In genomic region chr11:111604392-111605009, GRCh38 we compare ENCODE assay signal across 8 cellular contexts. TPM values are rescaled to one million over a fixed set of nuclear protein-coding genes. Genes with fewer than 3 reads are reported as not detected.
A peak's percentile ranks its signal among the peaks of the same experiment; 100 is the strongest.
DNase-seq lines count a peak whose midpoint lies in the region; ATAC-seq, FAIRE-seq and TF ChIP-seq lines count a peak whose summit lies in the region.

No MANE protein-coding gene starts in this region.

- TF ChIP-seq EP300 in GM12878 (IDR thresholded peaks at IDR 0.05; ENCODE audit: borderline replicate concordance in 1 of 2, control insufficient read depth in 1 of 2, low read depth in 2 of 2, low read length in 2 of 2), result no peak
- no peak for TF ChIP-seq EP300 in suprapubic skin (IDR thresholded peaks at IDR 0.05)

- no peaks in the 10 kb centered on the region for H3K9me2 ChIP-seq in GM23248 (ENCODE audit: insufficient read depth)

- dilution Hi-C loops in keratinocyte (cut with MboI; ENCODE audit: extremely low pct_ligation_motif_present, low sequenced_read_pairs), result no loop called here

- TF ChIP-seq POLR2A in GM12878 (IDR thresholded peaks at IDR 0.05; ENCODE audit: low read depth, low read length) (no peak), suprapubic skin (IDR thresholded peaks at IDR 0.05) (no peak)

- RAD21 ChIA-PET in GM12878 (lab: Charles Lee; ENCODE audit: unreplicated experiment), result interaction anchor here (0.6 to 5.3 kb wide), 29 partner anchors 10 to 266 kb away, joined by 3 to 90 read pairs (median 5); partner anchors contain the start of gene PPP2R1B

- peak overlapping the region; percentile 96 for H3K4me2 ChIP-seq in GM23248 (ENCODE audit: unreplicated experiment)
- H3K4me2 ChIP-seq in GM12878 (ENCODE audit: control insufficient read depth, insufficient read depth), result peak overlapping the region; percentile 95
- peak overlapping the region; percentile 83 for H3K4me2 ChIP-seq in keratinocyte (ENCODE audit: control insufficient read depth, extremely low read depth, insufficient read depth, low read depth, low read length)

- SMC1A ChIA-PET in GM12878 (lab: Charles Lee; ENCODE audit: uncharacterized antibody, unreplicated experiment), result interaction anchor here (0.7 to 3.0 kb wide), 40 partner anchors 10 to 251 kb away, joined by 3 to 74 read pairs (median 4); partner anchors contain the start of gene PPP2R1B

- TF ChIP-seq RAD21 in GM12878 (IDR thresholded peaks at IDR 0.05; ENCODE audit: insufficient read depth, low read depth, low read length), result peak; percentile 65

- intact Hi-C loops in GM12878 (cut with micrococcal nuclease; ENCODE audit: unreplicated experiment), result loop anchor here (5.0 to 10.0 kb wide), 2 partner anchors 113 to 380 kb away; no protein-coding TSS in a partner anchor

- CTCF ChIA-PET in GM12878 (lab: Yijun Ruan, JAX), result interaction anchor here (0.6 to 7.1 kb wide), 51 partner anchors 9 to 322 kb away, joined by 3 to 174 read pairs (median 4); partner anchors contain the start of genes ALG9 and PPP2R1B

- H3K4me1 ChIP-seq in GM23248 (ENCODE audit: insufficient read depth) (peaks cover 38% of the 10 kb centered on the region), GM12878 (ENCODE audit: control insufficient read depth, insufficient read depth, low read length) (peaks cover 13% of the 10 kb centered on the region), keratinocyte (ENCODE audit: control insufficient read depth, extremely low read depth, insufficient read depth, low read length) (peaks cover 20% of the 10 kb centered on the region), suprapubic skin (peaks cover 22% of the 10 kb centered on the region)

- ATAC-seq in GM12878, result peak; percentile 19
- ATAC-seq in HG03521 (IDR thresholded peaks at IDR 0.05; ENCODE audit: unreplicated experiment), result no peak

- H3K27ac ChIP-seq in C4-2B, result no peak overlapping the region
- H3K27ac ChIP-seq in GM23248, result no peak overlapping the region; the same call in 1 of the 2 replicates
- no peak overlapping the region for H3K27ac ChIP-seq in GM12878 (ENCODE audit: control insufficient read depth, insufficient read depth)
- H3K27ac ChIP-seq in keratinocyte (ENCODE audit: control insufficient read depth, insufficient read depth, low read length), result no peak overlapping the region
- H3K27ac ChIP-seq in suprapubic skin, result no peak overlapping the region

- H2AFZ ChIP-seq in GM23248 (no peak overlapping the region), GM12878 (ENCODE audit: control insufficient read depth, low read depth, low read length) (no peak overlapping the region; the same call in 1 of the 2 replicates), keratinocyte (ENCODE audit: control insufficient read depth, low read length) (no peak overlapping the region)

- H3K79me2 ChIP-seq in GM23248 (ENCODE audit: insufficient read depth) (peaks cover 70% of the 10 kb centered on the region), GM12878 (ENCODE audit: control insufficient read depth, insufficient read depth, low read length) (peaks cover 37% of the 10 kb centered on the region), keratinocyte (ENCODE audit: control insufficient read depth, insufficient read depth, low read length) (peaks cover 61% of the 10 kb centered on the region)

- TF ChIP-seq CTCF in C4-2B (conservative IDR thresholded peaks at IDR 0.05), result peak; percentile 85
- peak; percentile 53 to 63 (median 62) for TF ChIP-seq CTCF in GM12878 (IDR thresholded peaks at IDR 0.05 in 2 of 3, conservative IDR thresholded peaks at IDR 0.05 in 1 of 3; ENCODE audit: control insufficient read depth in 2 of 3, extremely low read depth in 1 of 3, insufficient read depth in 1 of 3, low read depth in 3 of 3, low read length in 3 of 3)
- TF ChIP-seq CTCF in keratinocyte (optimal IDR thresholded peaks at IDR 0.05 in 1 of 3, IDR thresholded peaks at IDR 0.05 in 1 of 3, conservative IDR thresholded peaks at IDR 0.05 in 1 of 3; ENCODE audit: extremely low read depth in 1 of 3, insufficient read depth in 2 of 3, low read length in 3 of 3), result peak; percentile 41 to 55 (median 50)
- peak; percentile 37 to 43 for TF ChIP-seq CTCF in suprapubic skin (IDR thresholded peaks at IDR 0.05)

- no peaks in the 10 kb centered on the region; the same call in 1 of the 2 replicates for H3K36me3 ChIP-seq in GM23248 (ENCODE audit: low read depth)
- no peaks in the 10 kb centered on the region for H3K36me3 ChIP-seq in GM12878 (ENCODE audit: control insufficient read depth in 2 of 2, insufficient read depth in 2 of 2, low read length in 1 of 2)
- H3K36me3 ChIP-seq in keratinocyte (ENCODE audit: control insufficient read depth in 2 of 2, extremely low read depth in 1 of 2, insufficient read depth in 2 of 2, low read length in 2 of 2), result no peaks in the 10 kb centered on the region
- H3K36me3 ChIP-seq in suprapubic skin, result no peaks in the 10 kb centered on the region

- peaks cover 15% of the 10 kb centered on the region; the same call in 1 of the 2 replicates for H3F3A ChIP-seq in GM23248 (ENCODE audit: insufficient read depth)

- H3K9ac ChIP-seq in GM23248 (peak overlapping the region; percentile 94), GM12878 (ENCODE audit: control insufficient read depth, insufficient read depth, low read length) (no peak overlapping the region), keratinocyte (ENCODE audit: control insufficient read depth, extremely low read depth, insufficient read depth, low read length) (peak overlapping the region; percentile 28)

- H3K9me3 ChIP-seq in GM23248 (ENCODE audit: low read depth) (no peaks in the 10 kb centered on the region), GM12878 (replicated peaks; ENCODE audit: control insufficient read depth, insufficient read depth, low read length) (no peaks in the 10 kb centered on the region; the same call in 2 of the 3 replicates), keratinocyte (ENCODE audit: control insufficient read depth, low read depth, low read length) (no peaks in the 10 kb centered on the region), suprapubic skin (no peaks in the 10 kb centered on the region)

- FAIRE-seq in GM12878 (lab: Jason Lieb, UNC) (peak; percentile 73), keratinocyte (lab: Jason Lieb, UNC) (no peak)

- DNase-seq in GM23248 (peak; percentile 70), NCI-H526 treated with DMSO at 0.1 percent for 48 hours (lab: John Stamatoyannopoulos, UW) (peak; percentile 80), GM12878 (ENCODE audit: low read depth, low spot score) (peak; percentile 23), keratinocyte (ENCODE audit: low read depth, low spot score) (no peak), suprapubic skin (ENCODE audit: low spot score in 2 of 2) (no peak)
- DNase-seq in stimulated activated CD4-positive, alpha-beta T cell treated with anti-CD3 and anti-CD28 coated beads, Interleukin-2, amount 100 ng/mL, for 48 hours, result no peak

- no peaks in the 10 kb centered on the region for H3K9me1 ChIP-seq in keratinocyte (ENCODE audit: control insufficient read depth, extremely low read depth, insufficient read depth, low read length)

- in situ Hi-C loops in GM23248 (cut with MboI) (no loop called here), GM12878 (cut with MboI) (loop anchor here (5.0 kb wide), 2 partner anchors 173 to 238 kb away; no protein-coding TSS in a partner anchor)

- 17 to 20% methylated on average over 9 of the region's 9 CpGs for WGBS in GM23248 (ENCODE audit: low coverage in 1 of 2, low lambda C conversion rate in 2 of 2, missing lambda C conversion rate in 2 of 2), 2 experiments
- 46% methylated on average over 9 of the region's 9 CpGs for WGBS in GM12878 (ENCODE audit: insufficient coverage, insufficient replicate concordance, low lambda C conversion rate, missing lambda C conversion rate)
- WGBS in suprapubic skin, result 30% methylated on average over 9 of the region's 9 CpGs

- H4K20me1 ChIP-seq in GM23248 (ENCODE audit: insufficient read depth) (peaks cover 4% of the 10 kb centered on the region; the same call in 1 of the 2 replicates), GM12878 (ENCODE audit: control insufficient read depth, insufficient read depth) (no peaks in the 10 kb centered on the region), keratinocyte (ENCODE audit: control insufficient read depth, extremely low read depth, insufficient read depth, low read length) (no peaks in the 10 kb centered on the region)

- POLR2A ChIA-PET in GM12878 (lab: Charles Lee), result interaction anchor here (1.0 to 2.8 kb wide), 6 partner anchors 90 to 238 kb away, joined by 3 to 36 read pairs (median 4); partner anchors contain the start of gene PPP2R1B

- H3K4me3 ChIP-seq in GM23248 (peak overlapping the region; percentile 84), GM12878 (peak overlapping the region; percentile 93), keratinocyte (ENCODE audit: control insufficient read depth in 2 of 3, extremely low read depth in 1 of 3, insufficient read depth in 2 of 3, low read depth in 1 of 3, low read length in 3 of 3) (peak overlapping the region in 2 of 3 experiments; percentile 87 to 92), suprapubic skin (peak overlapping the region; percentile 94)

- no peaks in the 10 kb centered on the region for H3K27me3 ChIP-seq in GM23248 (replicated peaks; ENCODE audit: insufficient read depth)
- H3K27me3 ChIP-seq in GM12878 (replicated peaks in 1 of 2; ENCODE audit: control insufficient read depth in 2 of 2, insufficient read depth in 2 of 2, low read length in 1 of 2), result no peaks in the 10 kb centered on the region
- no peaks in the 10 kb centered on the region for H3K27me3 ChIP-seq in keratinocyte (ENCODE audit: control insufficient read depth, extremely low read depth, insufficient read depth, low read length)
- no peaks in the 10 kb centered on the region for H3K27me3 ChIP-seq in suprapubic skin

- BruUV-seq in GM12878 (replicated peaks; lab: Mats Ljungman, UMichigan), result no TSS peak

RNA-seq across cellular contexts. Expression of gene SIK2, which starts 2.3 kb away (rescaled TPM):
- total RNA-seq in GM23248 (2014; rRNA removed; shearing (Covaris generic)), result 14.7 and 14.8 TPM in 2 replicates
- polyA plus RNA-seq in GM23248 (2016; fragmentation: Nextera tagmentation; extraction: Ambion mirVana), result 5.9 and 6.2 TPM in 2 replicates
- total RNA-seq in GM12878 (2013; cell fraction: nucleolus; rRNA removed), result 10.2 and 10.8 TPM in 2 replicates
- 4.7 TPM in 2 replicates for total RNA-seq in GM12878 (2014; rRNA removed)
- 3.5 and 3.7 TPM in 2 replicates for total RNA-seq in GM12878 (2014; rRNA removed; fragmentation: Illumina TruSeq; extraction: Trizol)
- 9.1 and 12.1 TPM in 2 replicates for total RNA-seq in GM12878 (2021)
- 3.4 TPM for polyA plus RNA-seq in GM12878 (2011; ENCODE audit: low read depth)
- polyA plus RNA-seq in GM12878 (2011; rRNA removed), result 5.3 and 14.2 TPM in 2 replicates
- 6.9 and 11.5 TPM in 2 replicates for polyA plus RNA-seq in GM12878 (2011; cell fraction: cytosol; rRNA removed)
- polyA plus RNA-seq in GM12878 (2011; cell fraction: nucleus; rRNA removed), result 9.7 and 12.5 TPM in 2 replicates
- 4.9 and 5.9 TPM in 2 replicates for polyA plus RNA-seq in GM12878 (2012)
- polyA plus RNA-seq in GM12878 (2014; fragmentation: Illumina TruSeq; extraction: Trizol), result 5.1 and 9.1 TPM in 2 replicates
- polyA plus RNA-seq in GM12878 (2014; fragmentation: Nextera tagmentation; extraction: Ambion mirVana), result 1 to 10 TPM in 1 of 2 experiments, under 1 TPM in 1; 0.97 to 1.1 TPM
- polyA plus RNA-seq in GM12878 (2014; rRNA removed), result 4.2 TPM in 2 replicates
- polyA plus RNA-seq in GM12878 (2016; fragmentation: Nextera tagmentation; extraction: Ambion mirVana), result 1 to 10 TPM; 4.0 to 5.5 TPM
- polyA minus RNA-seq in GM12878 (2011; rRNA and poly(A)+ RNA removed), result 9.8 and 15.1 TPM in 2 replicates
- polyA minus RNA-seq in GM12878 (2011; cell fraction: cytosol; rRNA and poly(A)+ RNA removed), result 3.5 and 4.2 TPM in 2 replicates
- polyA minus RNA-seq in GM12878 (2011; cell fraction: nucleus; rRNA and poly(A)+ RNA removed), result 4.7 and 7.8 TPM in 2 replicates
- 10.0 to 12.2 TPM (median 11.9 TPM) in 3 replicates for polyA plus RNA-seq in keratinocyte
- 2.3 TPM for polyA plus RNA-seq in keratinocyte (2011; ENCODE audit: low read depth)
- polyA plus RNA-seq in keratinocyte (2011; cell fraction: cytosol; rRNA removed), result 6.7 and 10.2 TPM in 2 replicates
- polyA plus RNA-seq in keratinocyte (2011; cell fraction: nucleus; rRNA removed), result 18.1 and 19.3 TPM in 2 replicates
- polyA plus RNA-seq in keratinocyte (2012; ENCODE audit: low replicate concordance), result 5.8 and 8.5 TPM in 2 replicates
- 15.6 to 59.7 TPM (median 20.1 TPM) in 3 replicates for polyA minus RNA-seq in keratinocyte
- polyA minus RNA-seq in keratinocyte (2011; cell fraction: cytosol; rRNA and poly(A)+ RNA removed), result 7.5 TPM
- 12.0 and 25.4 TPM in 2 replicates for polyA minus RNA-seq in keratinocyte (2011; cell fraction: nucleus; rRNA and poly(A)+ RNA removed)
- total RNA-seq in suprapubic skin, result 10 to 100 TPM; 13.9 to 29.0 (median 25.1) TPM

Comparison
In these comparisons a context has a peak if more than half of its experiments do, and no peak if none do; other contexts are left out.
1. DNase-seq: peak in GM23248 (single experiment), NCI-H526 treated with DMSO at 0.1 percent for 48 hours (single experiment) and GM12878 (single experiment); none in keratinocyte (single experiment), suprapubic skin (0 of 2) and stimulated activated CD4-positive, alpha-beta T cell treated with anti-CD3 and anti-CD28 coated beads, Interleukin-2, amount 100 ng/mL, for 48 hours (0 of 2).
2. Peak in every context shown above with its lines, with median percentiles within 50 percentile points of each other: CTCF ChIP-seq, H3K4me2 ChIP-seq and H3K4me3 ChIP-seq.